In the genomic region with DNA sequence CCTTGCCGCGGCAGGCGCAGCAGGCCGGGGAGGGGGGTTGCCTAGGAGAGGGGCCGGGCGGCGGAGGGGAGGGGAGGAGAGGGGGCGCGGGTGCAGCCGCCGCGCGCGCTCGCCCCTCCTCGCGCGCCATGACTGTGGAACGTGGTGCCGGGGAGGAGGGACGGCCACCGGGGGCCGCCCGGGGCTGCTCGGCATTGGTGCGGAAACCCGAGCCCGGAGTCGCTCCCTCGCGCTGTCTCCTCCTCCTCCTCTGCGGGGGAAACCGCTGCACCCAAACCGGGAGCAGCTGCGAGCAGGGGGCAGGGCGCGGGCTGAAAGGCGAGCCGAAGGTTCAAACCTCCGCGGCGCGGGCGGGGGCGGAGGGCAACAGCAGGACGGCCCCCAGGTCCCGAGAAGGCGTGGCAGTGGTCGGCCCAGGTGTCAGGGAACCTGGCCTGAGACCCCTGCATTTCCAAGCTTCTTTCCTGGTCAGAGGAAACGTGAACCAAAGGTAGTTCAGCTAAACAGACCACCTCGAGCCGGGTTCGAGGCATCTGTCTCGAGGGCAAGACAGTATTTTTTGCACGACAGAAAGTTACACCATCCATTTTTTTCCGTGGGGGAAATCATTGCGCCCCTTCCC, we compare ENCODE assay signal across 8 cellular contexts. TPM values are rescaled to one million over a fixed set of nuclear protein-coding genes. Genes with fewer than 3 reads are reported as not detected.
DNase-seq lines count a peak whose midpoint lies in the region; ATAC-seq and TF ChIP-seq lines count a peak whose summit lies in the region.

No MANE protein-coding gene starts in this region.

- peak overlapping the region; percentile 95 for H2BK5ac ChIP-seq in mesendoderm (ENCODE audit: low read length)

- peak overlapping the region; percentile 97 for H3K4me3 Mint-ChIP-seq in activated CD8-positive, alpha-beta T cell treated with anti-CD3 and anti-CD28 coated beads for 36 hours
- H3K4me3 Mint-ChIP-seq in effector memory CD8-positive, alpha-beta T cell: peak overlapping the region; percentile 94 to 100

- no peaks in the 10 kb centered on the region for H3K9me3 Mint-ChIP-seq in activated CD8-positive, alpha-beta T cell treated with anti-CD3 and anti-CD28 coated beads for 36 hours
- H3K9me3 Mint-ChIP-seq in effector memory CD8-positive, alpha-beta T cell: no peaks in the 10 kb centered on the region

- peak; percentile 68 for ATAC-seq in GM19023 (IDR thresholded peaks at IDR 0.05; ENCODE audit: unreplicated experiment)
- ATAC-seq in HG03565 (IDR thresholded peaks at IDR 0.05; ENCODE audit: unreplicated experiment): peak; percentile 33
- ATAC-seq in activated CD8-positive, alpha-beta T cell treated with anti-CD3 and anti-CD28 coated beads for 36 hours: peak; percentile 72
- ATAC-seq in effector memory CD8-positive, alpha-beta T cell (replicated peaks): peak; percentile 76

- peak overlapping the region; percentile 85 for H3K27ac Mint-ChIP-seq in activated CD8-positive, alpha-beta T cell treated with anti-CD3 and anti-CD28 coated beads for 36 hours
- H3K27ac Mint-ChIP-seq in effector memory CD8-positive, alpha-beta T cell: peak overlapping the region; percentile 78 to 97

- peaks cover 4% of the 10 kb centered on the region for H3K27me3 Mint-ChIP-seq in activated CD8-positive, alpha-beta T cell treated with anti-CD3 and anti-CD28 coated beads for 36 hours
- H3K27me3 Mint-ChIP-seq in effector memory CD8-positive, alpha-beta T cell: no peaks in the 10 kb centered on the region

- H4K5ac ChIP-seq in mesendoderm (ENCODE audit: low read length): no peak overlapping the region

- H4K8ac ChIP-seq in mesendoderm (ENCODE audit: low read depth, low read length): no peak overlapping the region

- POLR2A ChIA-PET in AG04449 (lab: Yijun Ruan, JAX): interaction anchor here (0.9 to 2.5 kb wide), 11 partner anchors 9 to 227 kb away, joined by 3 to 12 read pairs (median 4); partner anchors contain the start of gene UBR2
- POLR2A ChIA-PET in activated CD8-positive, alpha-beta T cell treated with anti-CD3 and anti-CD28 coated beads for 36 hours (lab: Charles Lee): interaction anchor here (0.7 to 8.3 kb wide), 23 partner anchors 9 to 331 kb away, joined by 3 to 72 read pairs (median 4); partner anchors contain the start of gene UBR2

- H3K4me3 ChIP-seq in AG04449 (ENCODE audit: low read depth, low read length) (peak overlapping the region; percentile 74), mesendoderm (ENCODE audit: low read length) (peak overlapping the region; percentile 95)

- peak overlapping the region; percentile 66 for H2BK120ac ChIP-seq in mesendoderm (ENCODE audit: low read depth, low read length)

- H3K4me1 Mint-ChIP-seq in activated CD8-positive, alpha-beta T cell treated with anti-CD3 and anti-CD28 coated beads for 36 hours (ENCODE audit: low read depth): peaks cover 34% of the 10 kb centered on the region
- peaks cover 28 to 37% of the 10 kb centered on the region in 2 donors for H3K4me1 Mint-ChIP-seq in effector memory CD8-positive, alpha-beta T cell (ENCODE audit: low read depth in 2 of 2)

- WGBS in mesendoderm (ENCODE audit: extremely low coverage, insufficient coverage, low lambda C conversion rate): no CpG with 5 or more reads among the region's 57 CpGs

- peak overlapping the region; percentile 96 for H3K4me2 ChIP-seq in mesendoderm (ENCODE audit: low read length)

- H2BK15ac ChIP-seq in mesendoderm (replicated peaks; ENCODE audit: low read depth): no peak overlapping the region

- peak overlapping the region; percentile 96 for H3K9ac ChIP-seq in mesendoderm (ENCODE audit: low read length)

- H3K36me3 Mint-ChIP-seq in activated CD8-positive, alpha-beta T cell treated with anti-CD3 and anti-CD28 coated beads for 36 hours (ENCODE audit: low read depth): no peaks in the 10 kb centered on the region
- H3K36me3 Mint-ChIP-seq in effector memory CD8-positive, alpha-beta T cell (ENCODE audit: insufficient read depth): peaks cover 23% of the 10 kb centered on the region

- CTCF ChIA-PET in AG04449 (lab: Yijun Ruan, JAX): interaction anchor here (0.6 to 2.9 kb wide), 8 partner anchors 8 to 239 kb away, joined by 3 to 13 read pairs (median 4); no protein-coding TSS in a partner anchor
- CTCF ChIA-PET in activated CD8-positive, alpha-beta T cell treated with anti-CD3 and anti-CD28 coated beads for 36 hours (lab: Charles Lee): interaction anchor here (1.3 to 8.7 kb wide), 9 partner anchors 16 to 111 kb away, joined by 3 to 56 read pairs (median 4); partner anchors contain the start of gene UBR2

- H3K79me2 ChIP-seq in mesendoderm (ENCODE audit: control insufficient read depth, insufficient read depth, low read length): peaks cover 7% of the 10 kb centered on the region

- no peak overlapping the region for H2AK5ac ChIP-seq in mesendoderm (ENCODE audit: low read length)

- peak overlapping the region; percentile 99 for H3K18ac ChIP-seq in mesendoderm (ENCODE audit: low read length)

- peaks cover 11% of the 10 kb centered on the region for H3K4me1 ChIP-seq in mesendoderm (ENCODE audit: control insufficient read depth, low read depth, low read length)

- no peaks in the 10 kb centered on the region for H3K79me1 ChIP-seq in mesendoderm (ENCODE audit: low read length)

- peak overlapping the region; percentile 100 for H3K56ac ChIP-seq in mesendoderm (ENCODE audit: low read length)

- H3K27me3 ChIP-seq in mesendoderm (ENCODE audit: insufficient read depth, low read length, poor library complexity): no peaks in the 10 kb centered on the region

- peak; percentile 10 for TF ChIP-seq CTCF in AG04449 (IDR thresholded peaks at IDR 0.05; ENCODE audit: insufficient read depth, low read length, missing control alignments)
- no peak for TF ChIP-seq CTCF in activated CD8-positive, alpha-beta T cell treated with anti-CD3 and anti-CD28 coated beads for 36 hours (IDR thresholded peaks at IDR 0.05)

- peak overlapping the region; percentile 45 for H3K23ac ChIP-seq in mesendoderm (ENCODE audit: low read length)

- DNase-seq in AG04449 (ENCODE audit: low read depth, low spot score) (no peak), NCI-H748 treated with DMSO at 0.1 percent for 48 hours (lab: John Stamatoyannopoulos, UW) (peak; percentile 85), mesendoderm (peak; percentile 94)
- peak; percentile 82 for DNase-seq in activated CD8-positive, alpha-beta T cell treated with anti-CD3 and anti-CD28 coated beads for 36 hours
- peak; percentile 59 to 68 (median 67) for DNase-seq in effector memory CD8-positive, alpha-beta T cell
- DNase-seq in stimulated activated CD8-positive, alpha-beta memory T cell treated with anti-CD3 and anti-CD28 coated beads, Interleukin-12 subunit alpha, Interleukin-12 subunit beta, amount 100 ng/mL, for 4 hours (ENCODE audit: low read depth): peak; percentile 66

- intact Hi-C loops in activated CD8-positive, alpha-beta T cell treated with anti-CD3 and anti-CD28 coated beads for 36 hours (cut with micrococcal nuclease): loop anchor here (10.0 kb wide), 1 partner anchor 58 kb away; no protein-coding TSS in a partner anchor

- H3K4ac ChIP-seq in mesendoderm (ENCODE audit: low read depth, low read length): peak overlapping the region; percentile 92

- no peaks in the 10 kb centered on the region for H3K36me3 ChIP-seq in mesendoderm (ENCODE audit: control insufficient read depth, insufficient read depth, low read length)

- H3K27ac ChIP-seq in mesendoderm (ENCODE audit: low read depth, low read length): peak overlapping the region; percentile 99

RNA-seq across cellular contexts. Expression of gene TRERF1, which starts 1.4 kb away (rescaled TPM):
- total RNA-seq in activated CD8-positive, alpha-beta T cell treated with anti-CD3 and anti-CD28 coated beads for 36 hours: 1 to 10 TPM; 6.5 to 6.9 TPM
- 4.7 TPM for polyA plus RNA-seq in mesendoderm (2013, experiment 1 of 2)
- polyA plus RNA-seq in mesendoderm (2013, experiment 2 of 2): 5.2 TPM
